Comparison of ENCODE assay signal across 1 cellular context in genomic region chr19:19113040-19113541, GRCh38.
TF ChIP-seq lines count a peak whose summit lies in the region.

No MANE protein-coding gene starts in this region.

TF ChIP-seq in H1, 55 proteins besides CTCF, POLR2A, EP300 and RAD21 (continued from another document):
- TF ChIP-seq NRF1 (IDR thresholded peaks at IDR 0.05; ENCODE audit: low read depth, low read length) (no peak), EGR1 (IDR thresholded peaks at IDR 0.05; ENCODE audit: borderline replicate concordance, low read depth, low read length) (no peak), JUN (IDR thresholded peaks at IDR 0.05; ENCODE audit: low read depth, low read length) (no peak), TAF7 (optimal IDR thresholded peaks at IDR 0.05; ENCODE audit: borderline replicate concordance, low read depth, low read length) (no peak), TAF1 (IDR thresholded peaks at IDR 0.05; ENCODE audit: low read depth, low read length) (no peak), CHD1 (IDR thresholded peaks at IDR 0.05; ENCODE audit: low read depth, low read length) (no peak)
